8 cellular contexts compared by ENCODE assay signal in the genomic region with DNA sequence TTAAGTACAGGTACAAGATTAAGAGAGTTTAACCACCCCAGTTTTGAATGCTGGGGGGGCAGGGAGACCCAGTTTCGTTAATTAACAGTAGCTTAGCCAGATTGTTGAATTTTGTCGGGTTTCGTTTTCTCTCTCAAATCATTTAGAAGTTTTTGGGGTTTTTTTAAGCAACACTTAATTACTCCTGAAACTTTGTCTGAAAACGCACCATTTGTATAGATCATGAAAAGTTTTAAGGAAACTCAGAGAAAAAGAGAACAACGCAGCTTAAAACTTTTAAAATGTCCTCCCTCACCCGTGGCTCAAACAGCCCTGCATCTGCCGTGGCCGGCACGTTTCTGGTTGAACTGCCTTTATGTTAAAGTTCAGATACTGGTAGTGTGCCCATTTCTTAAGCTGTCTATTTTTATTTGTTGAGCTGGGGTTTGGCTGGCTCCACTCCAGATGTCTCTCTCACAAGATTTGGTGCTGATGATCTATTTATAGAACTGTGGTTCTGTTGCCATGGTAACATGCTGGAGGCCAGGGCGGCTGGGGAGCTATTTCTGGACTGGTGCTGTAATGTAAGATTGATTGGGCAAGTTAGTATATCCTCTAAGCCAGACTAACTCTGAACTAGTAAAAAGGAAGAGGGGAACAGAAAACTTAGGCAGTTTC. TPM values are rescaled to one million over a fixed set of nuclear protein-coding genes. Genes with fewer than 3 reads are reported as not detected.
DNase-seq lines count a peak whose midpoint lies in the region; ATAC-seq and TF ChIP-seq lines count a peak whose summit lies in the region.

No MANE protein-coding gene starts in this region.

- no peak overlapping the region for H3K14ac ChIP-seq in neuronal stem cell (ENCODE audit: low read length)

- H3K23ac ChIP-seq in neuronal stem cell (ENCODE audit: low read depth, low read length, poor library complexity) = no peak overlapping the region

- DNase-seq in DMS153 treated with DMSO at 0.1 percent for 48 hours (lab: John Stamatoyannopoulos, UW; ENCODE audit: unreplicated experiment) (peak; percentile 7), GM20000 (ENCODE audit: low spot score) (peak; percentile 87), fibroblast of the conjunctiva (ENCODE audit: low read depth) (peak; percentile 100), neuronal stem cell (ENCODE audit: low spot score) (no peak), ureter (ENCODE audit: low spot score) (peak; percentile 88)
- peak; percentile 48 for DNase-seq in activated T-helper 1 cell treated with anti-CD3 and anti-CD28 coated beads, Interleukin-12 subunit alpha, Interleukin-12 subunit beta, Interleukin-2, Interleukin-4 antibody, amounts not matched to agents 30 ng/mL and 10 ng/mL and 1 ng/mL, durations not matched to agents 14 hours and 24 hours and 36 hours (ENCODE audit: low spot score)

- H3K4me1 ChIP-seq in OCI-LY3 (ENCODE audit: low read length) (peaks cover 45% of the 10 kb centered on the region), neuronal stem cell (ENCODE audit: control insufficient read depth in 2 of 2, insufficient read depth in 1 of 2, low read depth in 1 of 2, low read length in 2 of 2) (peaks cover 13 to 15% of the 10 kb centered on the region in 2 donors)

- peak overlapping the region; percentile 81 for H3K4me3 Mint-ChIP-seq in activated T-helper 1 cell treated with anti-CD3 and anti-CD28 coated beads, Interleukin-12 subunit alpha, Interleukin-12 subunit beta, Interleukin-2, Interleukin-4 antibody, amounts not matched to agents 30 ng/mL and 10 ng/mL and 1 ng/mL, durations not matched to agents 14 hours and 24 hours and 36 hours

- H4K8ac ChIP-seq in neuronal stem cell (ENCODE audit: low read depth, low read length) = no peak overlapping the region

- peak overlapping the region; percentile 95 for H3K27ac Mint-ChIP-seq in activated T-helper 1 cell treated with anti-CD3 and anti-CD28 coated beads, Interleukin-12 subunit alpha, Interleukin-12 subunit beta, Interleukin-2, Interleukin-4 antibody, amounts not matched to agents 30 ng/mL and 10 ng/mL and 1 ng/mL, durations not matched to agents 14 hours and 24 hours and 36 hours

- peak overlapping the region; percentile 92 for H3K27ac ChIP-seq in OCI-LY3 (ENCODE audit: low read length)
- peak overlapping the region; percentile 10 for H3K27ac ChIP-seq in neuronal stem cell (replicated peaks; ENCODE audit: low read length)

- H2BK15ac ChIP-seq in neuronal stem cell (ENCODE audit: low read length) = no peak overlapping the region

- no peak overlapping the region for H2AK5ac ChIP-seq in neuronal stem cell (ENCODE audit: low read depth, low read length)

- no peaks in the 10 kb centered on the region for H3K9me3 Mint-ChIP-seq in activated T-helper 1 cell treated with anti-CD3 and anti-CD28 coated beads, Interleukin-12 subunit alpha, Interleukin-12 subunit beta, Interleukin-2, Interleukin-4 antibody, amounts not matched to agents 30 ng/mL and 10 ng/mL and 1 ng/mL, durations not matched to agents 14 hours and 24 hours and 36 hours

- H2BK5ac ChIP-seq in neuronal stem cell (ENCODE audit: low read length) = no peak overlapping the region

- H2AFZ ChIP-seq in OCI-LY3 (ENCODE audit: low read depth, low read length) (no peak overlapping the region), neuronal stem cell (ENCODE audit: low read length) (no peak overlapping the region)

- intact Hi-C loops in activated T-helper 1 cell treated with anti-CD3 and anti-CD28 coated beads, Interleukin-12 subunit alpha, Interleukin-12 subunit beta, Interleukin-2, Interleukin-4 antibody, amounts not matched to agents 30 ng/mL and 10 ng/mL and 1 ng/mL, durations not matched to agents 14 hours and 24 hours and 36 hours (cut with micrococcal nuclease) = loop anchor here (1.0 to 5.0 kb wide), 2 partner anchors 12 to 75 kb away; a partner anchor contains a TSS

- ATAC-seq in HG03565 (IDR thresholded peaks at IDR 0.05; ENCODE audit: unreplicated experiment) = peak; percentile 76

- H4K20me1 ChIP-seq in OCI-LY3 (ENCODE audit: insufficient read depth, low read length) = peaks cover 15% of the 10 kb centered on the region

- no peak overlapping the region for H3K18ac ChIP-seq in neuronal stem cell (ENCODE audit: low read length)

- no peak overlapping the region for H2BK12ac ChIP-seq in neuronal stem cell (ENCODE audit: low read length)

- no peaks in the 10 kb centered on the region for H3K27me3 Mint-ChIP-seq in activated T-helper 1 cell treated with anti-CD3 and anti-CD28 coated beads, Interleukin-12 subunit alpha, Interleukin-12 subunit beta, Interleukin-2, Interleukin-4 antibody, amounts not matched to agents 30 ng/mL and 10 ng/mL and 1 ng/mL, durations not matched to agents 14 hours and 24 hours and 36 hours (ENCODE audit: insufficient read depth)

- WGBS in neuronal stem cell (ENCODE audit: extremely low coverage in 2 of 2, insufficient read length in 2 of 2, insufficient replicate concordance in 1 of 2), 2 donors = no CpG with 5 or more reads among the region's 10 CpGs

- H3K4me1 Mint-ChIP-seq in activated T-helper 1 cell treated with anti-CD3 and anti-CD28 coated beads, Interleukin-12 subunit alpha, Interleukin-12 subunit beta, Interleukin-2, Interleukin-4 antibody, amounts not matched to agents 30 ng/mL and 10 ng/mL and 1 ng/mL, durations not matched to agents 14 hours and 24 hours and 36 hours (ENCODE audit: low read depth) = peaks cover 56% of the 10 kb centered on the region

- H3K4me2 ChIP-seq in OCI-LY3 (ENCODE audit: low read length) = peak overlapping the region; percentile 88
- H3K4me2 ChIP-seq in neuronal stem cell (ENCODE audit: insufficient read depth, low read length, poor library complexity, severe bottlenecking) = no peak overlapping the region

- H3K9ac ChIP-seq in OCI-LY3 (ENCODE audit: low read length) (peak overlapping the region; percentile 72), neuronal stem cell (ENCODE audit: low read depth, low read length, poor library complexity) (no peak overlapping the region)

- H3K4me3 ChIP-seq in OCI-LY3 (ENCODE audit: low read length) = peak overlapping the region; percentile 67
- no peak overlapping the region for H3K4me3 ChIP-seq in neuronal stem cell (ENCODE audit: low read length in 2 of 2)

- TF ChIP-seq CTCF in GM20000 (IDR thresholded peaks at IDR 0.05; ENCODE audit: extremely low read depth, missing control alignments) = no peak
- no peak for TF ChIP-seq CTCF in OCI-LY3 (IDR thresholded peaks at IDR 0.05; ENCODE audit: low read depth, low read length)

- H3K36me3 ChIP-seq in OCI-LY3 (replicated peaks; ENCODE audit: low read depth, low read length) (peaks cover 81% of the 10 kb centered on the region), neuronal stem cell (replicated peaks in 1 of 2; ENCODE audit: control insufficient read depth in 2 of 2, insufficient read depth in 2 of 2, low read length in 2 of 2) (peaks cover 57 to 94% of the 10 kb centered on the region in 2 donors)

- H3K9me3 ChIP-seq in OCI-LY3 (ENCODE audit: insufficient read depth, low read length) (no peaks in the 10 kb centered on the region), neuronal stem cell (replicated peaks in 1 of 2; ENCODE audit: control insufficient read depth in 2 of 2, insufficient read depth in 1 of 2, low read depth in 1 of 2, low read length in 2 of 2) (no peaks in the 10 kb centered on the region)

- no peak overlapping the region for H3K4ac ChIP-seq in neuronal stem cell (ENCODE audit: low read length)

- peaks cover 72% of the 10 kb centered on the region for H3K36me3 Mint-ChIP-seq in activated T-helper 1 cell treated with anti-CD3 and anti-CD28 coated beads, Interleukin-12 subunit alpha, Interleukin-12 subunit beta, Interleukin-2, Interleukin-4 antibody, amounts not matched to agents 30 ng/mL and 10 ng/mL and 1 ng/mL, durations not matched to agents 14 hours and 24 hours and 36 hours (ENCODE audit: low read depth)

- no peak overlapping the region for H4K91ac ChIP-seq in neuronal stem cell (ENCODE audit: low read depth, low read length, poor library complexity)

- H3K79me1 ChIP-seq in neuronal stem cell (ENCODE audit: low read depth, low read length) = peaks cover 2% of the 10 kb centered on the region

- peaks cover 41% of the 10 kb centered on the region for H3K79me2 ChIP-seq in OCI-LY3 (ENCODE audit: low read length)

- H2BK120ac ChIP-seq in neuronal stem cell (ENCODE audit: low read depth, low read length) = no peak overlapping the region

- H3K27me3 ChIP-seq in OCI-LY3 (ENCODE audit: low read depth, low read length) = no peaks in the 10 kb centered on the region
- no peaks in the 10 kb centered on the region for H3K27me3 ChIP-seq in neuronal stem cell (ENCODE audit: control insufficient read depth in 3 of 3, insufficient read depth in 3 of 3, low read depth in 1 of 3, low read length in 3 of 3)

RNA-seq across cellular contexts. Expression of a gene that starts 55.1 kb away (rescaled TPM):
- 498 and 505 TPM in 2 replicates for total RNA-seq in activated T-helper 1 cell treated with anti-CD3 and anti-CD28 coated beads, Interleukin-12 subunit alpha, Interleukin-12 subunit beta, Interleukin-2, Interleukin-4 antibody, amounts not matched to agents 30 ng/mL and 10 ng/mL and 1 ng/mL, durations not matched to agents 14 hours and 24 hours and 36 hours
- 1,720 TPM for polyA plus RNA-seq in neuronal stem cell (2013, experiment 1 of 2)
- polyA plus RNA-seq in neuronal stem cell (2013, experiment 2 of 2) = 1,692 TPM
- total RNA-seq in ureter = 940 TPM

RNA-seq across cellular contexts. Expression of a gene that starts 56.9 kb away (rescaled TPM):
- 1.4 and 1.7 TPM in 2 replicates for total RNA-seq in activated T-helper 1 cell treated with anti-CD3 and anti-CD28 coated beads, Interleukin-12 subunit alpha, Interleukin-12 subunit beta, Interleukin-2, Interleukin-4 antibody, amounts not matched to agents 30 ng/mL and 10 ng/mL and 1 ng/mL, durations not matched to agents 14 hours and 24 hours and 36 hours
- 1.7 TPM for polyA plus RNA-seq in neuronal stem cell (2013, experiment 1 of 2)
- 1.9 TPM for polyA plus RNA-seq in neuronal stem cell (2013, experiment 2 of 2)
- total RNA-seq in ureter = 2.4 TPM
